ENCODE assay signal across 18 cellular contexts in genomic region chr12:130632582-130633174, GRCh38.
DNase-seq lines count a peak whose midpoint lies in the region; ATAC-seq and TF ChIP-seq lines count a peak whose summit lies in the region.
"Had no signal": no experiment of that assay in that cellular context is flagged by ENCODE, and none has a peak within 500 bp of the region (broad histone marks: within the 10 kb centered on the region; RNA-seq: fewer than 3 reads in every experiment).

No MANE protein-coding gene starts in this region.

- TF ChIP-seq POLR2A in transverse colon (IDR thresholded peaks at IDR 0.05): no peak

- ATAC-seq in HG02981 (IDR thresholded peaks at IDR 0.05; ENCODE audit: unreplicated experiment): no peak
- ATAC-seq: HCT116; stimulated activated memory B cell treated with anti-CD40 and anti-IgM and Interleukin-4, amounts not matched to agents 10 μg/mL and 1 μg/mL and 100 μg/mL, for 72 hours had no signal

- no peaks in the 10 kb centered on the region for H3K27me3 ChIP-seq in WERI-Rb-1 (ENCODE audit: insufficient read depth, low read depth, severe bottlenecking)
- peaks cover 17% of the 10 kb centered on the region for H3K27me3 ChIP-seq in transverse colon

- peaks cover 0 to 3% (median 1%) of the 10 kb centered on the region in 4 donors for H3K4me1 ChIP-seq in transverse colon
- H3K4me1 ChIP-seq: A549 had no signal

- in situ Hi-C loops in transverse colon (cut with MboI; ENCODE audit: low pct_ligation_motif_present in 1 of 4, low pct_unique_long_range_greater_than_20kb in 1 of 4, low sequenced_read_pairs in 3 of 4): no loop called here

- DNase-seq in NCI-H2107 treated with DMSO at 0.1 percent for 48 hours (lab: John Stamatoyannopoulos, UW; ENCODE audit: unreplicated experiment) (peak; percentile 92), NCI-H2107 (lab: John Stamatoyannopoulos, UW) (no peak), NCI-H2196 (lab: John Stamatoyannopoulos, UW; ENCODE audit: unreplicated experiment) (peak; percentile 56), WERI-Rb-1 (no peak), transverse colon (peak; percentile 39), GOT3 (lab: John Stamatoyannopoulos, UW) (no peak), GF-D8 (lab: John Stamatoyannopoulos, UW) (no peak)
- DNase-seq: activated CD4-positive, alpha-beta T cell treated with anti-CD3 and anti-CD28 coated beads, Interleukin-2, amount 10 ng/mL, durations not matched to agents 7 days and 5 days; activated naive CD8-positive, alpha-beta T cell treated with anti-CD3 and anti-CD28 coated beads for 36 hours; CD4-positive, CD25-positive, alpha-beta regulatory T cell; effector CD4-positive, alpha-beta T cell; GDM1; OCI-M1 had no signal

- intact Hi-C loops in transverse colon (cut with DNase I; ENCODE audit: low total_unique reads): no loop called here

- peak overlapping the region; percentile 43 for H3K27ac ChIP-seq in WERI-Rb-1
- no peak overlapping the region for H3K27ac ChIP-seq in transverse colon
- H3K27ac ChIP-seq: A549 had no signal

- H3K9me3 ChIP-seq in WERI-Rb-1 (ENCODE audit: severe bottlenecking): no peaks in the 10 kb centered on the region
- no peaks in the 10 kb centered on the region for H3K9me3 ChIP-seq in transverse colon
- H3K9me3 ChIP-seq: A549 had no signal

- WGBS in transverse colon (ENCODE audit: low coverage in 1 of 2), 2 donors: 26 to 49% methylated on average over 9 to 11 of the region's 11 CpGs

- H3K36me3 ChIP-seq in WERI-Rb-1: peaks cover 3% of the 10 kb centered on the region; the same call in 1 of the 2 replicates
- H3K36me3 ChIP-seq in transverse colon: no peaks in the 10 kb centered on the region

- no peak overlapping the region for H3K4me3 ChIP-seq in WERI-Rb-1 (ENCODE audit: low read depth, low read length)
- H3K4me3 ChIP-seq in transverse colon: no peak overlapping the region
- H3K4me3 ChIP-seq: A549, smooth muscle cell had no signal

- no peak for TF ChIP-seq EP300 in transverse colon (IDR thresholded peaks at IDR 0.05; ENCODE audit: low read depth)

- TF ChIP-seq CTCF in WERI-Rb-1 (IDR thresholded peaks at IDR 0.05; ENCODE audit: low read depth, low read length): no peak
- TF ChIP-seq CTCF in transverse colon (IDR thresholded peaks at IDR 0.05): no peak

Comparison
In these comparisons a context has a peak if more than half of its experiments do, and no peak if none do; other contexts are left out.
1. DNase-seq: peak in NCI-H2107 treated with DMSO at 0.1 percent for 48 hours (single experiment), NCI-H2196 (single experiment) and transverse colon (single experiment); none in NCI-H2107 (single experiment), WERI-Rb-1 (single experiment), GOT3 (single experiment) and GF-D8 (single experiment).